In genomic region chr9:40925149-40925548, GRCh38 we compare ENCODE assay signal across 19 cellular contexts.
"Had no signal": no experiment of that assay in that cellular context is flagged by ENCODE, and none has a peak within 500 bp of the region (broad histone marks: within the 10 kb centered on the region; RNA-seq: fewer than 3 reads in every experiment).

No MANE protein-coding gene starts in this region.

- H3K4me3 ChIP-seq: coronary artery, dorsolateral prefrontal cortex, gastrocnemius medialis, heart right ventricle, lower lobe of right lung, psoas muscle, stomach had no signal

- H3K27me3 ChIP-seq: dorsolateral prefrontal cortex, gastrocnemius medialis, heart right ventricle, stomach had no signal

- H3K4me1 ChIP-seq: gastrocnemius medialis, heart right ventricle, lower lobe of right lung, psoas muscle, stomach had no signal

- ATAC-seq: gastrocnemius medialis; heart right ventricle; left lobe of liver; naive thymus-derived CD4-positive, alpha-beta T cell; psoas muscle had no signal

- H3K36me3 ChIP-seq: gastrocnemius medialis, heart right ventricle, lower lobe of right lung, stomach had no signal

- DNase-seq: dorsolateral prefrontal cortex; effector CD8-positive, alpha-beta T cell; gastrocnemius medialis; heart right ventricle; hypothalamus; islet precursor cell; lower lobe of right lung; mesenchymal stem cell; naive thymus-derived CD4-positive, alpha-beta T cell; nephron progenitor cell; psoas muscle; retina; stimulated activated CD4-positive, alpha-beta T cell treated with anti-CD3 and anti-CD28 coated beads, Interleukin-2, amount 100 ng/mL, for 24 hours; stimulated activated CD4-positive, alpha-beta T cell treated with anti-CD3 and anti-CD28 coated beads, Interleukin-4, amount 100 ng/mL, for 4 hours; stimulated activated naive CD4-positive, alpha-beta T cell; stomach; trophoblast cell had no signal

- H3K27ac ChIP-seq: coronary artery, dorsolateral prefrontal cortex, gastrocnemius medialis, heart right ventricle, lower lobe of right lung, psoas muscle, stomach had no signal
